Comparison of ENCODE assay signal across 13 cellular contexts in the genomic region with DNA sequence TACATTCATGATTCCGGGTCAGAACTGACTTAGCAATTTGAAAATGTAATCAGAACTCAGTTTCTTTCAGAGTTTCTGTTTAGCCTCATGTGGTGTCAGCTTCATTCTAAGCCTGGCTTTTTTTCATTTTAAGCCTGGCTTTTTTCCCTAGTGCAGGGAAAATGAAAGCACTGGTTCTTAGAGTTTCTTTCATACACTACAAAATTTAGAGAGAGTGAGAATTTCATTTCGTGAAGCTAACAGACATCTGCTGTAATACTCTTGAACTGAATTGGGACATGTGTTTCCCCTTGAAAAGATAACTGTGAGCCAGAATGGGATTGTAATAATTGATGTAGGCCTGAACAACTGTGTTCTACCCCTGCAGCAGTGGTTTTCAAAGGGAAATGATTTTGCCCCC.
A peak's percentile ranks its signal among the peaks of the same experiment; 100 is the strongest.
DNase-seq lines count a peak whose midpoint lies in the region; ATAC-seq lines count a peak whose summit lies in the region.
"Had no signal": no experiment of that assay in that cellular context is flagged by ENCODE, and none has a peak within 500 bp of the region (broad histone marks: within the 10 kb centered on the region; RNA-seq: fewer than 3 reads in every experiment).

No MANE protein-coding gene starts in this region.

- CTCF ChIA-PET in activated CD4-positive, alpha-beta T cell treated with anti-CD3 and anti-CD28 coated beads for 36 hours (lab: Charles Lee): interaction anchor here (1.0 to 1.3 kb wide), 2 partner anchors 30 to 31 kb away, joined by 4 to 5 read pairs; no protein-coding TSS in a partner anchor

- H3K4me3 Mint-ChIP-seq in activated CD4-positive, alpha-beta T cell treated with anti-CD3 and anti-CD28 coated beads for 36 hours: no peak overlapping the region
- H3K4me3 Mint-ChIP-seq: nephron had no signal

- H3K4me1 Mint-ChIP-seq in activated CD4-positive, alpha-beta T cell treated with anti-CD3 and anti-CD28 coated beads for 36 hours: peaks cover 15% of the 10 kb centered on the region
- H3K4me1 Mint-ChIP-seq: nephron had no signal

- POLR2A ChIA-PET in activated CD4-positive, alpha-beta T cell treated with anti-CD3 and anti-CD28 coated beads for 36 hours (lab: Charles Lee): interaction anchor here (0.7 kb wide), 1 partner anchor 176 kb away, joined by 3 read pairs; no protein-coding TSS in a partner anchor

- peak; percentile 23 for ATAC-seq in activated CD4-positive, alpha-beta T cell treated with anti-CD3 and anti-CD28 coated beads for 36 hours
- peak; percentile 30 for ATAC-seq in HG02588 (IDR thresholded peaks at IDR 0.05; ENCODE audit: unreplicated experiment)
- peak; percentile 47 for ATAC-seq in HG03460 (IDR thresholded peaks at IDR 0.05; ENCODE audit: unreplicated experiment)
- ATAC-seq in sciatic nerve: peak; percentile 15

- H3K27me3 Mint-ChIP-seq in activated CD4-positive, alpha-beta T cell treated with anti-CD3 and anti-CD28 coated beads for 36 hours: peaks cover 7% of the 10 kb centered on the region

- peak overlapping the region; percentile 55 for H3K27ac Mint-ChIP-seq in activated CD4-positive, alpha-beta T cell treated with anti-CD3 and anti-CD28 coated beads for 36 hours
- H3K27ac Mint-ChIP-seq: activated naive CD4-positive, alpha-beta T cell treated with anti-CD3 and anti-CD28 coated beads, Interleukin-2, amount 50 U/mL, for 72 hours; nephron had no signal

- intact Hi-C loops in activated CD4-positive, alpha-beta T cell treated with anti-CD3 and anti-CD28 coated beads for 36 hours (cut with DNase I, micrococcal nuclease): no loop called here
- intact Hi-C loops in sciatic nerve (cut with DNase I): no loop called here

- no peaks in the 10 kb centered on the region for H3K9me3 Mint-ChIP-seq in activated CD4-positive, alpha-beta T cell treated with anti-CD3 and anti-CD28 coated beads for 36 hours (ENCODE audit: low read depth)
- H3K9me3 Mint-ChIP-seq: activated naive CD4-positive, alpha-beta T cell treated with anti-CD3 and anti-CD28 coated beads, Interleukin-2, amount 50 U/mL, for 72 hours had no signal

- DNase-seq in activated CD4-positive, alpha-beta T cell treated with anti-CD3 and anti-CD28 coated beads for 36 hours: no peak
- no peak for DNase-seq in activated CD4-positive, alpha-beta T cell treated with anti-CD3 and anti-CD28 coated beads for 1 hour
- DNase-seq in sciatic nerve (ENCODE audit: low spot score) (no peak), epidermal melanocyte (ENCODE audit: insufficient read length, low spot score) (no peak), SW 1271 (lab: John Stamatoyannopoulos, UW) (no peak)
- DNase-seq in activated CD4-positive, alpha-beta T cell treated with anti-CD3 and anti-CD28 coated beads for 48 hours: no peak
- DNase-seq: cortex of kidney, KG1, kidney had no signal

- H3K36me3 Mint-ChIP-seq in activated CD4-positive, alpha-beta T cell treated with anti-CD3 and anti-CD28 coated beads for 36 hours (ENCODE audit: low read depth): no peaks in the 10 kb centered on the region
